ENCODE assay signal across 21 cellular contexts in the genomic region with DNA sequence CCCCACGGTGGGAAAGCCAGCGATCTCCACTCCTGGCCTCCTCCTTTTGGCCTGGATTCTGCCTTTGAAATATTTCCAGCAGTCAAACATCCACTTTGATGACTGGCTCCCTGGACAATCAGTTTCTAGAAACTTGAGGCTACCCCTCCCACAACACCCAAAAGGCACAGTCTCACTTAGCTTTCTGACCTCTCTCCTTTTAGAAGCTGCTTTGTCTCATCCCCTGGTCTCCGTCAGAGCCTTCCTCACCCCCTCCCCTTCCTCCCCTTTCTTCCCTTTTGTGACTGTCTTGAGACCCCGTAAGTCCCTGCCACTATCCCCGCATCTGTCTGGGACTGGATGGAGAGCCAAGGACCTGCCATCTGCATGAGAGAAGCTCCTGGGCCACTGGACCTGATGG.
"Had no signal": no experiment of that assay in that cellular context is flagged by ENCODE, and none has a peak within 500 bp of the region (broad histone marks: within the 10 kb centered on the region; RNA-seq: fewer than 3 reads in every experiment).

No MANE protein-coding gene starts in this region.

- DNase-seq: cerebellar nuclear complex; dermis blood vessel endothelial cell; effector CD4-positive, alpha-beta T cell; heart right ventricle; hypothalamus; left ventricle myocardium inferior; lower lobe of right lung; posterior cingulate gyrus; sigmoid colon; stimulated activated CD4-positive, alpha-beta T cell treated with anti-CD3 and anti-CD28 coated beads, Interleukin-2, amount 100 ng/mL, for 24 hours; stimulated activated CD4-positive, alpha-beta T cell treated with anti-CD3 and anti-CD28 coated beads, Interleukin-4, amount 100 ng/mL, for 4 hours; stimulated activated naive CD4-positive, alpha-beta T cell; stomach; substantia nigra; transverse colon had no signal

- H3K36me3 Mint-ChIP-seq: mesothelial cell of epicardium had no signal

- H3K27ac ChIP-seq: heart right ventricle, left ventricle myocardium inferior, lower lobe of right lung, right atrium auricular region, sigmoid colon, skin epidermis, stomach, thoracic aorta, transverse colon had no signal

- H3K27ac Mint-ChIP-seq: memory B cell; mesothelial cell of epicardium; natural killer cell treated with Interleukin-12 subunit alpha and Interleukin-12 subunit beta and Interleukin-15 and Interleukin-18, amount 100 ng/mL, for 72 hours had no signal

- H3K36me3 ChIP-seq: heart right ventricle, left ventricle myocardium inferior, lower lobe of right lung, right atrium auricular region, sigmoid colon, stomach, thoracic aorta, transverse colon had no signal

- H3K4me1 ChIP-seq: heart right ventricle, left ventricle myocardium inferior, lower lobe of right lung, right atrium auricular region, sigmoid colon, stomach, transverse colon had no signal

- H3K4me3 Mint-ChIP-seq: memory B cell; mesothelial cell of epicardium; natural killer cell treated with Interleukin-12 subunit alpha and Interleukin-12 subunit beta and Interleukin-15 and Interleukin-18, amount 100 ng/mL, for 72 hours had no signal

- H3K9me3 ChIP-seq: transverse colon had no signal

- ATAC-seq: heart right ventricle, lower lobe of right lung had no signal

- H3K4me3 ChIP-seq: heart right ventricle, left ventricle myocardium inferior, lower lobe of right lung, right atrium auricular region, sigmoid colon, skin epidermis, stomach, thoracic aorta, transverse colon had no signal

- H3K27me3 ChIP-seq: right atrium auricular region, sigmoid colon, transverse colon had no signal

- H3K4me1 Mint-ChIP-seq: memory B cell, mesothelial cell of epicardium had no signal
